ENCODE assay signal across 8 cellular contexts in genomic region chr2:110677530-110678456, GRCh38. TPM values are rescaled to one million over a fixed set of nuclear protein-coding genes. Genes with fewer than 3 reads are reported as not detected.
DNase-seq lines count a peak whose midpoint lies in the region; ATAC-seq and TF ChIP-seq lines count a peak whose summit lies in the region.

BUB1 (minus strand) TSS chr2:110678063; CDS start chr2:110677995, 68 bp downstream.

- TF ChIP-seq CTCF in C4-2B (conservative IDR thresholded peaks at IDR 0.05): no peak
- no peak for TF ChIP-seq CTCF in liver (IDR thresholded peaks at IDR 0.05; ENCODE audit: low read depth, low read length, missing input control)

- H3K36me3 ChIP-seq in liver (ENCODE audit: control insufficient read depth in 4 of 4, insufficient read depth in 3 of 4, low read depth in 1 of 4, low read length in 3 of 4): no peaks in the 10 kb centered on the region

- under 1% methylated on average over 58 of the region's 58 CpGs for WGBS in liver

- ATAC-seq in GM19395 (IDR thresholded peaks at IDR 0.05; ENCODE audit: unreplicated experiment): peak; percentile 75
- peak; percentile 72 for ATAC-seq in HG03565 (IDR thresholded peaks at IDR 0.05; ENCODE audit: unreplicated experiment)

- peak within 1 kb of the TSS; percentile 23 to 78 for H3K9ac ChIP-seq in liver (ENCODE audit: low read depth in 1 of 2, low read length in 2 of 2)

- H3K27me3 ChIP-seq in liver (ENCODE audit: control insufficient read depth in 4 of 4, insufficient read depth in 4 of 4, low read length in 3 of 4): no peaks in the 10 kb centered on the region

- H3K4me3 ChIP-seq in liver (ENCODE audit: low read depth in 1 of 3, low read length in 3 of 3): peak within 1 kb of the TSS; percentile 59 to 89 (median 65)

- TF ChIP-seq RAD21 in liver (IDR thresholded peaks at IDR 0.05): peak; percentile 12 to 26

- peaks cover 2 to 10% (median 5%) of the 10 kb centered on the region in 4 donors for H3K4me1 ChIP-seq in liver (ENCODE audit: control insufficient read depth in 4 of 4, insufficient read depth in 4 of 4, low read length in 3 of 4)

- H3K27ac ChIP-seq in C4-2B: peak within 1 kb of the TSS; percentile 88
- peak within 1 kb of the TSS; percentile 58 to 73 for H3K27ac ChIP-seq in liver (ENCODE audit: low read depth in 1 of 2, low read length in 2 of 2)

- DNase-seq in NCI-H774 (lab: John Stamatoyannopoulos, UW) (peak; percentile 95), dermis microvascular lymphatic vessel endothelial cell (ENCODE audit: low read depth in 2 of 2) (peak; percentile 92 to 96)
- peak; percentile 93 to 94 for DNase-seq in activated CD4-positive, alpha-beta T cell treated with anti-CD3 and anti-CD28 coated beads, Interleukin-2, amount 50 U/mL, for 4 hours
- DNase-seq in stimulated activated CD4-positive, alpha-beta T cell treated with anti-CD3 and anti-CD28 coated beads, Interleukin-4, amount 100 ng/mL, for 24 hours: peak; percentile 96

- H3K9me3 ChIP-seq in liver (ENCODE audit: control insufficient read depth in 4 of 4, low read length in 3 of 4): no peaks in the 10 kb centered on the region

TF ChIP-seq in liver, 16 proteins besides CTCF, POLR2A, EP300 and RAD21:
- peak; percentile 67 for TF ChIP-seq YY1 (IDR thresholded peaks at IDR 0.05)
- no peak for TF ChIP-seq JUND (IDR thresholded peaks at IDR 0.05)
- no peak for TF ChIP-seq TAF1 (conservative IDR thresholded peaks at IDR 0.05)
- no peak for TF ChIP-seq HNF4A (conservative IDR thresholded peaks at IDR 0.05)
- TF ChIP-seq FOXA1 (IDR thresholded peaks at IDR 0.05): no peak
- TF ChIP-seq NR2F2 (IDR thresholded peaks at IDR 0.05): no peak
- TF ChIP-seq RXRA (IDR thresholded peaks at IDR 0.05): no peak
- peak; percentile 97 for TF ChIP-seq SP1 (IDR thresholded peaks at IDR 0.05)
- no peak for TF ChIP-seq ATF3 (IDR thresholded peaks at IDR 0.05)
- no peak for TF ChIP-seq HNF4G (IDR thresholded peaks at IDR 0.05)
- TF ChIP-seq, protein P1, sequence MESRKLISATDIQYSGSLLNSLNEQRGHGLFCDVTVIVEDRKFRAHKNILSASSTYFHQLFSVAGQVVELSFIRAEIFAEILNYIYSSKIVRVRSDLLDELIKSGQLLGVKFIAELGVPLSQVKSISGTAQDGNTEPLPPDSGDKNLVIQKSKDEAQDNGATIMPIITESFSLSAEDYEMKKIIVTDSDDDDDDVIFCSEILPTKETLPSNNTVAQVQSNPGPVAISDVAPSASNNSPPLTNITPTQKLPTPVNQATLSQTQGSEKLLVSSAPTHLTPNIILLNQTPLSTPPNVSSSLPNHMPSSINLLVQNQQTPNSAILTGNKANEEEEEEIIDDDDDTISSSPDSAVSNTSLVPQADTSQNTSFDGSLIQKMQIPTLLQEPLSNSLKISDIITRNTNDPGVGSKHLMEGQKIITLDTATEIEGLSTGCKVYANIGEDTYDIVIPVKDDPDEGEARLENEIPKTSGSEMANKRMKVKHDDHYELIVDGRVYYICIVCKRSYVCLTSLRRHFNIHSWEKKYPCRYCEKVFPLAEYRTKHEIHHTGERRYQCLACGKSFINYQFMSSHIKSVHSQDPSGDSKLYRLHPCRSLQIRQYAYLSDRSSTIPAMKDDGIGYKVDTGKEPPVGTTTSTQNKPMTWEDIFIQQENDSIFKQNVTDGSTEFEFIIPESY (IDR thresholded peaks at IDR 0.05): no peak
- TF ChIP-seq, protein P2, sequence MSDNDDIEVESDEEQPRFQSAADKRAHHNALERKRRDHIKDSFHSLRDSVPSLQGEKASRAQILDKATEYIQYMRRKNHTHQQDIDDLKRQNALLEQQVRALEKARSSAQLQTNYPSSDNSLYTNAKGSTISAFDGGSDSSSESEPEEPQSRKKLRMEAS (IDR thresholded peaks at IDR 0.05): no peak
- TF ChIP-seq, protein P3, sequence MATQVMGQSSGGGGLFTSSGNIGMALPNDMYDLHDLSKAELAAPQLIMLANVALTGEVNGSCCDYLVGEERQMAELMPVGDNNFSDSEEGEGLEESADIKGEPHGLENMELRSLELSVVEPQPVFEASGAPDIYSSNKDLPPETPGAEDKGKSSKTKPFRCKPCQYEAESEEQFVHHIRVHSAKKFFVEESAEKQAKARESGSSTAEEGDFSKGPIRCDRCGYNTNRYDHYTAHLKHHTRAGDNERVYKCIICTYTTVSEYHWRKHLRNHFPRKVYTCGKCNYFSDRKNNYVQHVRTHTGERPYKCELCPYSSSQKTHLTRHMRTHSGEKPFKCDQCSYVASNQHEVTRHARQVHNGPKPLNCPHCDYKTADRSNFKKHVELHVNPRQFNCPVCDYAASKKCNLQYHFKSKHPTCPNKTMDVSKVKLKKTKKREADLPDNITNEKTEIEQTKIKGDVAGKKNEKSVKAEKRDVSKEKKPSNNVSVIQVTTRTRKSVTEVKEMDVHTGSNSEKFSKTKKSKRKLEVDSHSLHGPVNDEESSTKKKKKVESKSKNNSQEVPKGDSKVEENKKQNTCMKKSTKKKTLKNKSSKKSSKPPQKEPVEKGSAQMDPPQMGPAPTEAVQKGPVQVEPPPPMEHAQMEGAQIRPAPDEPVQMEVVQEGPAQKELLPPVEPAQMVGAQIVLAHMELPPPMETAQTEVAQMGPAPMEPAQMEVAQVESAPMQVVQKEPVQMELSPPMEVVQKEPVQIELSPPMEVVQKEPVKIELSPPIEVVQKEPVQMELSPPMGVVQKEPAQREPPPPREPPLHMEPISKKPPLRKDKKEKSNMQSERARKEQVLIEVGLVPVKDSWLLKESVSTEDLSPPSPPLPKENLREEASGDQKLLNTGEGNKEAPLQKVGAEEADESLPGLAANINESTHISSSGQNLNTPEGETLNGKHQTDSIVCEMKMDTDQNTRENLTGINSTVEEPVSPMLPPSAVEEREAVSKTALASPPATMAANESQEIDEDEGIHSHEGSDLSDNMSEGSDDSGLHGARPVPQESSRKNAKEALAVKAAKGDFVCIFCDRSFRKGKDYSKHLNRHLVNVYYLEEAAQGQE (IDR thresholded peaks at IDR 0.05): peak; percentile 61
- no peak for TF ChIP-seq FOXA2 (IDR thresholded peaks at IDR 0.05)
- no peak for TF ChIP-seq EGR1 (IDR thresholded peaks at IDR 0.05; ENCODE audit: low read depth in 2 of 2)
- peak in 1 of 2 donors; percentile 54 for TF ChIP-seq GABPA (IDR thresholded peaks at IDR 0.05 in 1 of 2, conservative IDR thresholded peaks at IDR 0.05 in 1 of 2)
TF ChIP-seq in liver: peak in this region for 4.

RNA-seq across cellular contexts. Expression of gene BUB1, which starts in this region (rescaled TPM):
- total RNA-seq in dermis microvascular lymphatic vessel endothelial cell (11.0 and 25.8 TPM in 2 replicates), liver (10 to 100 TPM in 1 of 2 donors, under 1 TPM in 1; 0.08 to 46.1 TPM)
- polyA plus RNA-seq in liver: 1 to 10 TPM in 1 of 2 donors, under 1 TPM in 1; 0.79 to 1.4 TPM

Comparison
In these comparisons a context has a peak if more than half of its experiments do, and no peak if none do; other contexts are left out.
1. Peak in every context shown above with its lines: DNase-seq, ATAC-seq, H3K4me3 ChIP-seq and H3K27ac ChIP-seq.